In genomic region chr1:15919316-15919715, GRCh38 we compare ENCODE assay signal across 1 cellular context.
TF ChIP-seq lines count a peak whose summit lies in the region.

No MANE protein-coding gene starts in this region.

TF ChIP-seq in SK-N-SH, 30 proteins besides CTCF, POLR2A, EP300 and RAD21 (continued from another document):
- TF ChIP-seq FOXM1 (IDR thresholded peaks at IDR 0.05; ENCODE audit: low read depth) (no peak), RXRA (IDR thresholded peaks at IDR 0.05; ENCODE audit: borderline replicate concordance, low read depth) (no peak), USF2 (IDR thresholded peaks at IDR 0.05; ENCODE audit: borderline replicate concordance, low read depth, low read length) (no peak), JUND (IDR thresholded peaks at IDR 0.05) (peak; percentile 69), MAX (IDR thresholded peaks at IDR 0.05; ENCODE audit: low read depth) (peak; percentile 40; the same call in 1 of the 2 replicates), CHD2 (IDR thresholded peaks at IDR 0.05; ENCODE audit: low read length, partially characterized antibody) (no peak), RCOR1 (IDR thresholded peaks at IDR 0.05; ENCODE audit: low read length) (no peak), USF1 (IDR thresholded peaks at IDR 0.05; ENCODE audit: borderline replicate concordance, low read depth) (no peak), RFX5 (IDR thresholded peaks at IDR 0.05; ENCODE audit: low read length) (no peak)
TF ChIP-seq in SK-N-SH: peak in this region for 8.
